In genomic region chr15:50883903-50884302, GRCh38 we compare ENCODE assay signal across 11 cellular contexts. TPM values are rescaled to one million over a fixed set of nuclear protein-coding genes. Genes with fewer than 3 reads are reported as not detected.
A peak's percentile ranks its signal among the peaks of the same experiment; 100 is the strongest.
DNase-seq lines count a peak whose midpoint lies in the region; ATAC-seq and TF ChIP-seq lines count a peak whose summit lies in the region.
"Had no signal": no experiment of that assay in that cellular context is flagged by ENCODE, and none has a peak within 500 bp of the region (broad histone marks: within the 10 kb centered on the region; RNA-seq: fewer than 3 reads in every experiment).

No MANE protein-coding gene starts in this region.

- no peaks in the 10 kb centered on the region for H3K36me3 ChIP-seq in BLaER1 treated with 17β-estradiol and CSF1 and Interleukin-3, amounts not matched to agents 10 nM and 100 nM
- H3K36me3 ChIP-seq: tibial nerve had no signal

- ATAC-seq in GM19324 (IDR thresholded peaks at IDR 0.05; ENCODE audit: low FRiP score, unreplicated experiment), result no peak
- ATAC-seq in GM21786 (IDR thresholded peaks at IDR 0.05; ENCODE audit: unreplicated experiment), result no peak
- ATAC-seq: WTC11 had no signal

- TF ChIP-seq CTCF in HL-60 (IDR thresholded peaks at IDR 0.05; ENCODE audit: insufficient read depth, low read length), result no peak

- peaks cover 0 to 9% (median 0%) of the 10 kb centered on the region in 11 experiments; a peak in 3 of 22 replicates for H3K9me3 ChIP-seq in BLaER1 treated with 17β-estradiol and CSF1 and Interleukin-3, amounts not matched to agents 10 nM and 100 nM (replicated peaks in 1 of 11)
- H3K9me3 ChIP-seq: tibial nerve had no signal

- H3K27ac Mint-ChIP-seq in activated CD4-positive, alpha-beta T cell treated with anti-CD3 and anti-CD28 coated beads, Interleukin-2, amount 10 ng/mL, durations not matched to agents 24 days and 14 days, result peak overlapping the region; percentile 83
- H3K27ac Mint-ChIP-seq: WTC11 had no signal

- H3K27ac ChIP-seq in BLaER1 treated with 17β-estradiol and CSF1 and Interleukin-3, amounts not matched to agents 10 nM and 100 nM, result peak overlapping the region; percentile 71 to 92 (median 87); a peak in 21 of 22 replicates
- peak overlapping the region; percentile 72 for H3K27ac ChIP-seq in HL-60 (replicated peaks)

- H3K9ac ChIP-seq in BLaER1 treated with 17β-estradiol and CSF1 and Interleukin-3, amounts not matched to agents 10 nM and 100 nM, result peak overlapping the region in 9 of 11 experiments; percentile 37 to 71 (median 60); a peak in 16 of 22 replicates

- H3K36me3 Mint-ChIP-seq in activated CD4-positive, alpha-beta T cell treated with anti-CD3 and anti-CD28 coated beads, Interleukin-2, amount 10 ng/mL, durations not matched to agents 24 days and 14 days (ENCODE audit: low read depth), result no peaks in the 10 kb centered on the region
- H3K36me3 Mint-ChIP-seq: WTC11 had no signal

- H3K4me2 ChIP-seq in BLaER1 treated with 17β-estradiol and CSF1 and Interleukin-3, amounts not matched to agents 10 nM and 100 nM, result peak overlapping the region; percentile 63 to 91 (median 77)

- H4K20me1 ChIP-seq in BLaER1 treated with 17β-estradiol and CSF1 and Interleukin-3, amounts not matched to agents 10 nM and 100 nM, result no peaks in the 10 kb centered on the region

- intact Hi-C loops in activated CD4-positive, alpha-beta T cell treated with anti-CD3 and anti-CD28 coated beads, Interleukin-2, amount 10 ng/mL, durations not matched to agents 24 days and 14 days (cut with micrococcal nuclease), result loop anchor here (2.0 to 10.0 kb wide), 3 partner anchors 197 to 622 kb away; partner anchors contain the start of gene TRPM7

- H3K4me3 Mint-ChIP-seq in activated CD4-positive, alpha-beta T cell treated with anti-CD3 and anti-CD28 coated beads, Interleukin-2, amount 10 ng/mL, durations not matched to agents 24 days and 14 days, result peak overlapping the region; percentile 38
- H3K4me3 Mint-ChIP-seq: WTC11 had no signal

- no peaks in the 10 kb centered on the region for H3K27me3 Mint-ChIP-seq in activated CD4-positive, alpha-beta T cell treated with anti-CD3 and anti-CD28 coated beads, Interleukin-2, amount 10 ng/mL, durations not matched to agents 24 days and 14 days

- peak overlapping the region in 3 of 10 experiments; percentile 12 to 30 (median 14); a peak in 5 of 20 replicates for H3K4me3 ChIP-seq in BLaER1 treated with 17β-estradiol and CSF1 and Interleukin-3, amounts not matched to agents 10 nM and 100 nM
- no peak overlapping the region for H3K4me3 ChIP-seq in HL-60 (replicated peaks; ENCODE audit: insufficient read depth, low read length)
- H3K4me3 ChIP-seq: tibial nerve had no signal

- no peaks in the 10 kb centered on the region for H3K27me3 ChIP-seq in BLaER1 treated with 17β-estradiol and CSF1 and Interleukin-3, amounts not matched to agents 10 nM and 100 nM
- no peaks in the 10 kb centered on the region for H3K27me3 ChIP-seq in HL-60 (ENCODE audit: insufficient read depth, poor library complexity, severe bottlenecking)
- H3K27me3 ChIP-seq: tibial nerve had no signal

- peaks cover 55% of the 10 kb centered on the region for H3K4me1 Mint-ChIP-seq in activated CD4-positive, alpha-beta T cell treated with anti-CD3 and anti-CD28 coated beads, Interleukin-2, amount 10 ng/mL, durations not matched to agents 24 days and 14 days
- H3K4me1 Mint-ChIP-seq: WTC11 had no signal

- peaks cover 65 to 95% (median 81%) of the 10 kb centered on the region in 10 experiments for H3K4me1 ChIP-seq in BLaER1 treated with 17β-estradiol and CSF1 and Interleukin-3, amounts not matched to agents 10 nM and 100 nM

- DNase-seq in HL-60 (ENCODE audit: low read depth in 1 of 2, low spot score in 1 of 2), result peak; percentile 89
- peak; percentile 81 for DNase-seq in activated CD4-positive, alpha-beta T cell treated with anti-CD3 and anti-CD28 coated beads, Interleukin-2, amount 10 ng/mL, durations not matched to agents 24 days and 14 days
- DNase-seq in kidney glomerular epithelial cell (lab: John Stamatoyannopoulos, UW), result peak; percentile 64
- DNase-seq in DMS153 treated with DMSO at 0.1 percent for 48 hours (lab: John Stamatoyannopoulos, UW; ENCODE audit: unreplicated experiment), result no peak
- no peak for DNase-seq in RKO (ENCODE audit: low spot score)
- DNase-seq: effector CD4-positive, alpha-beta T cell had no signal

- H3K9me3 Mint-ChIP-seq in activated CD4-positive, alpha-beta T cell treated with anti-CD3 and anti-CD28 coated beads, Interleukin-2, amount 10 ng/mL, durations not matched to agents 24 days and 14 days, result no peaks in the 10 kb centered on the region
- H3K9me3 Mint-ChIP-seq: WTC11 had no signal

RNA-seq across cellular contexts. Expression of gene AP4E1, which starts 24.6 kb away (rescaled TPM):
- total RNA-seq in activated CD4-positive, alpha-beta T cell treated with anti-CD3 and anti-CD28 coated beads, Interleukin-2, amount 10 ng/mL, durations not matched to agents 24 days and 14 days, result 16.5 TPM in 2 replicates

Comparison
In these comparisons a context has a peak if more than half of its experiments do, and no peak if none do; other contexts are left out.
1. DNase-seq: peak in HL-60 (2 of 2), activated CD4-positive, alpha-beta T cell treated with anti-CD3 and anti-CD28 coated beads, Interleukin-2, amount 10 ng/mL, durations not matched to agents 24 days and 14 days (single experiment) and kidney glomerular epithelial cell (single experiment); none in DMS153 treated with DMSO at 0.1 percent for 48 hours (single experiment) and RKO (single experiment).